ENCODE assay signal across 8 cellular contexts in genomic region chr2:151119377-151119776, GRCh38.
"Had no signal": no experiment of that assay in that cellular context is flagged by ENCODE, and none has a peak within 500 bp of the region (broad histone marks: within the 10 kb centered on the region; RNA-seq: fewer than 3 reads in every experiment).

No MANE protein-coding gene starts in this region.

- H3K36me3 ChIP-seq: HAP-1 had no signal

- H3K4me3 ChIP-seq: GM23248, HAP-1 had no signal

- H2AFZ ChIP-seq: GM23248 had no signal

- H3K36me3 Mint-ChIP-seq: IgD-negative memory B cell had no signal

- H3K9ac ChIP-seq: GM23248 had no signal

- H3K27ac ChIP-seq: GM23248, HL-60 had no signal

- DNase-seq: GM23248, GOT3, H7, HFFc6, KBM-7 had no signal

- H3K27ac Mint-ChIP-seq: HFFc6 had no signal

- H3K4me3 Mint-ChIP-seq: HFFc6, IgD-negative memory B cell had no signal

- H3K4me1 Mint-ChIP-seq: IgD-negative memory B cell had no signal
